Comparison of ENCODE assay signal across 13 cellular contexts in the genomic region with DNA sequence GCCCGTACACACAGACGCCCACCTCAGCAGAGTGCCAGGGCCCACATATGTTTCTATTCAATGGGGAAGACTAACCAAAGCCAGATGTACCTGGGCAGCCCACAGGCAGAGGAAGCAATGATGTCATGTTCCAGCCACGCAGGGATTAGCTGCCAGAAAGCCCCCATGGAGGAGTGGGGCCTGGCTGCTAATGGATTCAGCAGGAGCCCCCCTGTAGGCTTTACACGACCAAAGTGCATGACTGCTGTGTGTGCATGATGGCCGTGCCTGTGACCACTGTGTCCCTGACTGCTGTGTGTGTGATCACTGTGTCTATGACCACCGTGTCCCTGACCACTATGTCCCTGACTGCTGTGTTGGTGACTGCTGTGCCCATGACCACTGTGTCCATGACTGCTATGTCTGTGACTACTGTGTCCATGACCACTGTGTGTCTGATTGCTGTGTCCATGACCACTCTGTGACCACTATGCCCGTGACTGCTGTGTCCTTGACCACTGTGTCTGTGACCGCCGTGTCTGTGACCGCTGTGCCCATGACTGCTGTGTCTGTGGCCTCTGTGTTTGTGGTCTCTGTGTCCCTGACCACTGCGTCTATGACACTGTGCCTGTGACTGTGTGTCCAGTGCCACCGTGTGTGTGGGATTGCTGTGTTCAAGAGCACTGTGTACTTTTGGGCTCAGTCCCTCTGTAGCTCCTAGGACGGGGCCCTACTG.
DNase-seq lines count a peak whose midpoint lies in the region; TF ChIP-seq lines count a peak whose summit lies in the region.
"Had no signal": no experiment of that assay in that cellular context is flagged by ENCODE, and none has a peak within 500 bp of the region (broad histone marks: within the 10 kb centered on the region; RNA-seq: fewer than 3 reads in every experiment).

No MANE protein-coding gene starts in this region.

- no peaks in the 10 kb centered on the region for H3K27me3 Mint-ChIP-seq in Caco-2 (ENCODE audit: insufficient read depth, unreplicated experiment)
- no peaks in the 10 kb centered on the region for H3K27me3 Mint-ChIP-seq in type B pancreatic cell

- H2AFZ ChIP-seq in SK-N-SH (ENCODE audit: low read depth) (no peak overlapping the region), smooth muscle cell (ENCODE audit: low read depth) (no peak overlapping the region)

- H3K36me3 ChIP-seq in Caco-2 (ENCODE audit: control insufficient read depth, insufficient read depth, low read length) (no peaks in the 10 kb centered on the region), SK-N-SH (replicated peaks in 1 of 2; ENCODE audit: control insufficient read depth in 1 of 2, insufficient read depth in 2 of 2, low read length in 1 of 2) (no peaks in the 10 kb centered on the region), smooth muscle cell (ENCODE audit: low read depth) (no peaks in the 10 kb centered on the region)

- no peaks in the 10 kb centered on the region for H3K27me3 ChIP-seq in Caco-2 (replicated peaks; ENCODE audit: control insufficient read depth, insufficient read depth, low read length)
- H3K27me3 ChIP-seq in SK-N-SH (ENCODE audit: insufficient read depth): no peaks in the 10 kb centered on the region
- H3K27me3 ChIP-seq in smooth muscle cell (ENCODE audit: low read depth): no peaks in the 10 kb centered on the region

- H3K9me3 ChIP-seq in Caco-2 (no peaks in the 10 kb centered on the region), SK-N-SH (no peaks in the 10 kb centered on the region), smooth muscle cell (replicated peaks; ENCODE audit: low read depth) (no peaks in the 10 kb centered on the region)

- TF ChIP-seq EP300 in SK-N-SH (IDR thresholded peaks at IDR 0.05; ENCODE audit: borderline replicate concordance in 1 of 2, low read depth in 1 of 2, low read length in 1 of 2): peak; percentile 36 to 92; a peak in 3 of 4 replicates

- H3K27ac ChIP-seq in SK-N-SH (ENCODE audit: low read depth in 2 of 2, low read length in 1 of 2) (peak overlapping the region in 1 of 2 experiments; percentile 87; a peak in 2 of 4 replicates), smooth muscle cell (ENCODE audit: low read depth) (no peak overlapping the region)
- H3K27ac ChIP-seq: KMS-11 had no signal

- intact Hi-C loops in Caco-2 (cut with micrococcal nuclease; ENCODE audit: unreplicated experiment): no loop called here

- H3K4me1 Mint-ChIP-seq in Caco-2 (ENCODE audit: low read depth, unreplicated experiment) (peaks cover 3% of the 10 kb centered on the region), type B pancreatic cell (ENCODE audit: unreplicated experiment) (peaks cover 42% of the 10 kb centered on the region)

- H3K36me3 Mint-ChIP-seq in Caco-2 (ENCODE audit: insufficient read depth, unreplicated experiment) (no peaks in the 10 kb centered on the region), type B pancreatic cell (no peaks in the 10 kb centered on the region)

- WGBS in SK-N-SH (ENCODE audit: low lambda C conversion rate): 62% methylated on average over 10 of the region's 13 CpGs
- WGBS in smooth muscle cell (ENCODE audit: low lambda C conversion rate): 78% methylated on average over 13 of the region's 13 CpGs

- DNase-seq in Caco-2 (no peak), SK-N-SH (peak; percentile 84), mesenteric fat pad (ENCODE audit: low spot score) (peak; percentile 74), type B pancreatic cell (ENCODE audit: extremely low spot score, unreplicated experiment) (no peak), inferior parietal cortex (ENCODE audit: extremely low spot score) (no peak), smooth muscle cell (lab: John Stamatoyannopoulos, UW; ENCODE audit: unreplicated experiment) (no peak), AG08396 (ENCODE audit: low spot score) (no peak)
- DNase-seq: H7, NCI-H1092, NCI-H2107, NCI-H774 had no signal

- CTCF ChIA-PET in Caco-2 (lab: Charles Lee): interaction anchor here (0.6 kb wide), 1 partner anchor 102 kb away, joined by 4 read pairs; no protein-coding TSS in a partner anchor
- CTCF ChIA-PET in SK-N-SH (lab: Yijun Ruan, JAX): interaction anchor here (1.0 to 2.0 kb wide), 2 partner anchors 15 to 396 kb away, joined by 3 to 6 read pairs; no protein-coding TSS in a partner anchor

- H3K79me2 ChIP-seq in SK-N-SH (ENCODE audit: insufficient read depth) (no peaks in the 10 kb centered on the region), smooth muscle cell (ENCODE audit: low read depth) (no peaks in the 10 kb centered on the region)

- H3K4me3 ChIP-seq in Caco-2 (ENCODE audit: low read depth, low read length) (no peak overlapping the region), SK-N-SH (ENCODE audit: low read depth in 2 of 2, low read length in 1 of 2) (no peak overlapping the region), smooth muscle cell (no peak overlapping the region)
- H3K4me3 ChIP-seq: SK-N-MC had no signal

- TF ChIP-seq CTCF in Caco-2 (IDR thresholded peaks at IDR 0.05; ENCODE audit: insufficient read depth in 1 of 2, low read depth in 1 of 2, low read length in 1 of 2, severe bottlenecking in 1 of 2, unreplicated experiment in 1 of 2) (no peak), SK-N-SH (IDR thresholded peaks at IDR 0.05) (no peak), type B pancreatic cell (conservative IDR thresholded peaks at IDR 0.05) (no peak), smooth muscle cell (IDR thresholded peaks at IDR 0.05; ENCODE audit: borderline replicate concordance, insufficient read depth, poor library complexity, severe bottlenecking) (no peak)

- H3K9ac ChIP-seq in SK-N-SH (no peak overlapping the region), smooth muscle cell (ENCODE audit: low read depth) (no peak overlapping the region)
- H3K9ac ChIP-seq: KMS-11 had no signal

- H3K27ac Mint-ChIP-seq in Caco-2 (ENCODE audit: unreplicated experiment) (peak overlapping the region; percentile 71), type B pancreatic cell (no peak overlapping the region)

- no peak overlapping the region for H3K4me2 ChIP-seq in SK-N-SH
- no peak overlapping the region for H3K4me2 ChIP-seq in smooth muscle cell
- H3K4me2 ChIP-seq: KMS-11 had no signal

- no peak; the same call in 1 of the 2 replicates for TF ChIP-seq RAD21 in SK-N-SH (IDR thresholded peaks at IDR 0.05; ENCODE audit: low read length)

- BruUV-seq in Caco-2 (replicated peaks; lab: Mats Ljungman, UMichigan): no TSS peak

- no peak overlapping the region for H3K4me3 Mint-ChIP-seq in Caco-2 (ENCODE audit: unreplicated experiment)
- peak overlapping the region; percentile 28 for H3K4me3 Mint-ChIP-seq in type B pancreatic cell

- H4K20me1 ChIP-seq in SK-N-SH (ENCODE audit: insufficient read depth): no peaks in the 10 kb centered on the region
- no peaks in the 10 kb centered on the region for H4K20me1 ChIP-seq in smooth muscle cell (ENCODE audit: low read depth)

- no peaks in the 10 kb centered on the region for H3K9me2 ChIP-seq in SK-N-SH

- no peaks in the 10 kb centered on the region for H3K9me3 Mint-ChIP-seq in Caco-2 (ENCODE audit: unreplicated experiment)
- H3K9me3 Mint-ChIP-seq in type B pancreatic cell: no peaks in the 10 kb centered on the region

- POLR2A ChIA-PET in Caco-2 (lab: Charles Lee): no interaction called here
- POLR2A ChIA-PET in SK-N-SH (lab: Yijun Ruan, JAX): interaction anchor here (0.7 to 1.0 kb wide), 2 partner anchors 29 to 822 kb away, joined by 3 to 4 read pairs; no protein-coding TSS in a partner anchor

- H3F3A ChIP-seq in SK-N-SH (replicated peaks; ENCODE audit: insufficient read depth) (peaks cover 7% of the 10 kb centered on the region), smooth muscle cell (ENCODE audit: low read depth) (no peaks in the 10 kb centered on the region)

- H3K4me1 ChIP-seq in Caco-2 (no peaks in the 10 kb centered on the region), SK-N-SH (ENCODE audit: control insufficient read depth in 1 of 2, insufficient read depth in 2 of 2, low read depth in 1 of 2, low read length in 1 of 2) (peaks cover 4 to 44% of the 10 kb centered on the region in 2 experiments; a peak in 1 of 4 replicates), smooth muscle cell (ENCODE audit: low read depth) (no peaks in the 10 kb centered on the region)

TF ChIP-seq in SK-N-SH, 30 proteins besides CTCF, POLR2A, EP300 and RAD21 (continues in another document):
- TF ChIP-seq TEAD4 (IDR thresholded peaks at IDR 0.05; ENCODE audit: borderline replicate concordance, insufficient read depth): no peak
- TF ChIP-seq ZBTB33 (IDR thresholded peaks at IDR 0.05; ENCODE audit: borderline replicate concordance, low read depth): no peak
- peak; percentile 16; the same call in 1 of the 2 replicates for TF ChIP-seq FOSL2 (IDR thresholded peaks at IDR 0.05; ENCODE audit: borderline replicate concordance, low read depth)
- TF ChIP-seq TAF1 (IDR thresholded peaks at IDR 0.05; ENCODE audit: borderline replicate concordance, low read depth, low read length): no peak
- no peak for TF ChIP-seq SIN3A (IDR thresholded peaks at IDR 0.05; ENCODE audit: borderline replicate concordance, low read depth, low read length)
- TF ChIP-seq TCF12 (IDR thresholded peaks at IDR 0.05): peak; percentile 97
- TF ChIP-seq MEF2A (IDR thresholded peaks at IDR 0.05; ENCODE audit: borderline replicate concordance, low read depth): no peak
- no peak; the same call in 1 of the 2 replicates for TF ChIP-seq SMC3 (IDR thresholded peaks at IDR 0.05; ENCODE audit: low read depth, low read length)
- peak; percentile 55 for TF ChIP-seq GATA2 (CRISPR knock-in tag; IDR thresholded peaks at IDR 0.05)
- TF ChIP-seq FOXM1 (IDR thresholded peaks at IDR 0.05; ENCODE audit: low read depth): no peak
- no peak for TF ChIP-seq RFX5 (IDR thresholded peaks at IDR 0.05; ENCODE audit: low read length)
- TF ChIP-seq MXI1 (IDR thresholded peaks at IDR 0.05; ENCODE audit: low read depth, low read length): no peak

Comparison
In these comparisons a context has a peak if more than half of its experiments do, and no peak if none do; other contexts are left out.
1. DNase-seq: peak in SK-N-SH (single experiment) and mesenteric fat pad (single experiment); none in Caco-2 (0 of 2), type B pancreatic cell (single experiment), inferior parietal cortex (single experiment), smooth muscle cell (single experiment) and AG08396 (single experiment).